In genomic region chr11:65915821-65916251, GRCh38 we compare ENCODE assay signal across 1 cellular context.
TF ChIP-seq lines count a peak whose summit lies in the region.

No MANE protein-coding gene starts in this region.

TF ChIP-seq in GM23338, 12 proteins besides CTCF, POLR2A, EP300 and RAD21 (continued from another document):
- TF ChIP-seq ZNF462 (CRISPR knock-in tag; IDR thresholded peaks at IDR 0.05) (no peak), REST (IDR thresholded peaks at IDR 0.05; ENCODE audit: unreplicated experiment) (no peak), NANOG (IDR thresholded peaks at IDR 0.05; ENCODE audit: borderline replicate concordance) (no peak)
